Comparison of ENCODE assay signal across 3 cellular contexts in genomic region chr2:155100261-155100660, GRCh38.
TF ChIP-seq lines count a peak whose summit lies in the region.

No MANE protein-coding gene starts in this region.

TF ChIP-seq in GM23338, 12 proteins besides CTCF, POLR2A, EP300 and RAD21 (continues in another document):
- TF ChIP-seq POLR2AphosphoS5 (IDR thresholded peaks at IDR 0.05; ENCODE audit: low read depth) (no peak), CREB1 (CRISPR knock-in tag; IDR thresholded peaks at IDR 0.05; ENCODE audit: low read depth) (no peak), ZNF331 (CRISPR knock-in tag; IDR thresholded peaks at IDR 0.05; ENCODE audit: low read depth) (no peak), ETS1 (IDR thresholded peaks at IDR 0.05) (no peak), REST (IDR thresholded peaks at IDR 0.05; ENCODE audit: unreplicated experiment) (no peak)

TF ChIP-seq in IMR-90, 13 proteins besides CTCF, POLR2A, EP300 and RAD21:
- TF ChIP-seq MAZ (IDR thresholded peaks at IDR 0.05; ENCODE audit: borderline replicate concordance, low read depth, low read length) = no peak
- TF ChIP-seq BHLHE40 (IDR thresholded peaks at IDR 0.05; ENCODE audit: low read depth, low read length) = no peak
- TF ChIP-seq CHD1 (IDR thresholded peaks at IDR 0.05; ENCODE audit: low read depth, low read length) = no peak
- TF ChIP-seq CEBPB (IDR thresholded peaks at IDR 0.05; ENCODE audit: low read depth, low read length) = no peak
- no peak for TF ChIP-seq USF2 (IDR thresholded peaks at IDR 0.05; ENCODE audit: low read depth, low read length)
- TF ChIP-seq NFE2L2 (IDR thresholded peaks at IDR 0.05; ENCODE audit: low read depth, low read length) = peak; percentile 60
- no peak for TF ChIP-seq RCOR1 (IDR thresholded peaks at IDR 0.05; ENCODE audit: insufficient replicate concordance, low read length)
- TF ChIP-seq FOS (IDR thresholded peaks at IDR 0.05; ENCODE audit: low read depth, low read length) = no peak

TF ChIP-seq in H1, 55 proteins besides CTCF, POLR2A, EP300 and RAD21:
- no peak for TF ChIP-seq NANOG (IDR thresholded peaks at IDR 0.05; ENCODE audit: insufficient read depth, low read depth, low read length, poor library complexity, severe bottlenecking)
- no peak for TF ChIP-seq EZH2 (IDR thresholded peaks at IDR 0.05; ENCODE audit: low read depth, low read length, severe bottlenecking)
- no peak for TF ChIP-seq TCF12 (IDR thresholded peaks at IDR 0.05; ENCODE audit: low read depth, low read length)
- TF ChIP-seq USF2 (IDR thresholded peaks at IDR 0.05; ENCODE audit: low read length) = no peak
- peak; percentile 34; the same call in 1 of the 2 replicates for TF ChIP-seq MAFK (IDR thresholded peaks at IDR 0.05; ENCODE audit: low read depth, low read length)
- TF ChIP-seq RFX5 (IDR thresholded peaks at IDR 0.05; ENCODE audit: borderline replicate concordance, low read depth, low read length) = no peak
- TF ChIP-seq CREB1 (IDR thresholded peaks at IDR 0.05) = no peak
- TF ChIP-seq SP4 (IDR thresholded peaks at IDR 0.05; ENCODE audit: low read length) = no peak
- TF ChIP-seq BRCA1 (IDR thresholded peaks at IDR 0.05; ENCODE audit: low read depth, low read length) = no peak
- peak; percentile 46; the same call in 1 of the 2 replicates for TF ChIP-seq BACH1 (IDR thresholded peaks at IDR 0.05; ENCODE audit: low read length)
- TF ChIP-seq KDM4A (IDR thresholded peaks at IDR 0.05; ENCODE audit: low read depth, low read length, severe bottlenecking) = no peak
- TF ChIP-seq TAF7 (optimal IDR thresholded peaks at IDR 0.05; ENCODE audit: borderline replicate concordance, low read depth, low read length) = no peak
- no peak for TF ChIP-seq JUND (IDR thresholded peaks at IDR 0.05; ENCODE audit: low read length)
